Comparison of ENCODE assay signal across 21 cellular contexts in genomic region chr7:6624246-6624611, GRCh38. TPM values are rescaled to one million over a fixed set of nuclear protein-coding genes. Genes with fewer than 3 reads are reported as not detected.
DNase-seq lines count a peak whose midpoint lies in the region; ATAC-seq, FAIRE-seq and TF ChIP-seq lines count a peak whose summit lies in the region.
"Had no signal": no experiment of that assay in that cellular context is flagged by ENCODE, and none has a peak within 500 bp of the region (broad histone marks: within the 10 kb centered on the region; RNA-seq: fewer than 3 reads in every experiment).

No MANE protein-coding gene starts in this region.

- intact Hi-C loops in K562 (cut with micrococcal nuclease), result no loop called here

- no peak for FAIRE-seq in K562 (lab: Jason Lieb, UNC)
- peak; percentile 52 for FAIRE-seq in urothelium cell line (lab: Jason Lieb, UNC)
- FAIRE-seq: colon had no signal

- in situ Hi-C loops in K562 (cut with MboI) (no loop called here), G401 (cut with HindIII; ENCODE audit: low sequenced_read_pairs) (no loop called here)

- peaks cover 4% of the 10 kb centered on the region for H3K27me3 Mint-ChIP-seq in activated naive CD4-positive, alpha-beta T cell treated with anti-CD3 and anti-CD28 coated beads, Interleukin-2, amount 10 ng/mL, durations not matched to agents 7 days and 5 days

- TF ChIP-seq POLR2A in K562 (conservative IDR thresholded peaks at IDR 0.05), result no peak

- CTCF ChIA-PET in activated naive CD4-positive, alpha-beta T cell treated with anti-CD3 and anti-CD28 coated beads, Interleukin-2, amount 10 ng/mL, durations not matched to agents 7 days and 5 days (lab: Charles Lee), result no interaction called here
- CTCF ChIA-PET in K562 (lab: Yijun Ruan, JAX; ENCODE audit: low intra/inter-chr PET ratio), result no interaction called here

- H4K20me1 ChIP-seq in OCI-LY3 (ENCODE audit: insufficient read depth, low read length), result no peaks in the 10 kb centered on the region
- no peaks in the 10 kb centered on the region for H4K20me1 ChIP-seq in K562 (replicated peaks; ENCODE audit: control insufficient read depth, insufficient read depth, low read length)

- H3K9me3 Mint-ChIP-seq in activated naive CD4-positive, alpha-beta T cell treated with anti-CD3 and anti-CD28 coated beads, Interleukin-2, amount 10 ng/mL, durations not matched to agents 7 days and 5 days, result no peaks in the 10 kb centered on the region
- H3K9me3 Mint-ChIP-seq: activated T-helper 2 cell treated with anti-CD3 and anti-CD28 coated beads, Interferon-gamma antibody, Interleukin-2, Interleukin-4, amounts not matched to agents 10 μg/mL and 5 μg/mL and 100 μg/mL, durations not matched to agents 14 hours and 24 hours and 36 hours had no signal

- WGBS in K562 (ENCODE audit: insufficient coverage, low coverage, missing lambda C conversion rate), result 4% methylated on average over 2 of the region's 3 CpGs

- no peaks in the 10 kb centered on the region for H3K9me1 ChIP-seq in K562 (ENCODE audit: control insufficient read depth, insufficient read depth, low read length)

- peaks cover 26% of the 10 kb centered on the region for H3K4me1 ChIP-seq in OCI-LY3 (ENCODE audit: low read length)
- peaks cover 0 to 17% of the 10 kb centered on the region in 2 experiments; a peak in 2 of 5 replicates for H3K4me1 ChIP-seq in K562 (replicated peaks in 1 of 2; ENCODE audit: control insufficient read depth in 2 of 2, insufficient read depth in 2 of 2, low read length in 2 of 2)
- H3K4me1 ChIP-seq: vagina had no signal

- POLR2A ChIA-PET in K562 (lab: Yijun Ruan, JAX), result no interaction called here

- peak overlapping the region; percentile 49 for H3K4me3 Mint-ChIP-seq in activated naive CD4-positive, alpha-beta T cell treated with anti-CD3 and anti-CD28 coated beads, Interleukin-2, amount 10 ng/mL, durations not matched to agents 7 days and 5 days

- peaks cover 51% of the 10 kb centered on the region for H3K4me1 Mint-ChIP-seq in activated naive CD4-positive, alpha-beta T cell treated with anti-CD3 and anti-CD28 coated beads, Interleukin-2, amount 10 ng/mL, durations not matched to agents 7 days and 5 days

- TF ChIP-seq RAD21 in K562 (CRISPR knock-in tag; conservative IDR thresholded peaks at IDR 0.05 in 1 of 2, IDR thresholded peaks at IDR 0.05 in 1 of 2), result no peak

- H2AFZ ChIP-seq in OCI-LY3 (ENCODE audit: low read depth, low read length), result peak overlapping the region; percentile 79; the same call in 1 of the 2 replicates
- H2AFZ ChIP-seq in K562 (ENCODE audit: low read depth, low read length), result peak overlapping the region; percentile 23; the same call in 1 of the 2 replicates

- no peaks in the 10 kb centered on the region for H3K79me2 ChIP-seq in OCI-LY3 (ENCODE audit: low read length)
- H3K79me2 ChIP-seq in K562 (ENCODE audit: control insufficient read depth, insufficient read depth, low read length), result no peaks in the 10 kb centered on the region

- no peak for DNase-seq in activated naive CD4-positive, alpha-beta T cell treated with anti-CD3 and anti-CD28 coated beads, Interleukin-2, amount 10 ng/mL, durations not matched to agents 7 days and 5 days
- no peak for DNase-seq in activated naive CD4-positive, alpha-beta T cell treated with anti-CD3 and anti-CD28 coated beads, Interleukin-2, amount 50 U/mL, for 16 hours
- no peak for DNase-seq in K562 (ENCODE audit: extremely low read depth in 1 of 4, low spot score in 3 of 4)
- DNase-seq in urothelium cell line (ENCODE audit: low spot score), result no peak
- DNase-seq in G401 (ENCODE audit: low spot score), result no peak
- DNase-seq in NCI-H69 (lab: John Stamatoyannopoulos, UW), result no peak
- DNase-seq in NCI-H1930 (lab: John Stamatoyannopoulos, UW), result no peak
- DNase-seq: GDM1; hypothalamus; kidney glomerular epithelial cell; NCI-H2081 treated with DMSO at 0.1 percent for 48 hours; NCI-H510A treated with DMSO at 0.1 percent for 48 hours; retina; SHP77; stimulated activated naive CD4-positive, alpha-beta T cell treated with Interleukin-2 at 50 U/mL for 16 hours; T-helper 9 cell had no signal

- H3K36me3 ChIP-seq in OCI-LY3 (replicated peaks; ENCODE audit: low read depth, low read length) (no peaks in the 10 kb centered on the region), K562 (ENCODE audit: control insufficient read depth, insufficient read depth, low read length) (no peaks in the 10 kb centered on the region)
- H3K36me3 ChIP-seq: neutrophil had no signal

- H3K4me2 ChIP-seq in OCI-LY3 (ENCODE audit: low read length) (no peak overlapping the region), K562 (ENCODE audit: insufficient read depth, low read length) (no peak overlapping the region)

- no peak for ATAC-seq in K562

- no TSS peak for BruUV-seq in K562 (replicated peaks; lab: Mats Ljungman, UMichigan)

- H3K27ac Mint-ChIP-seq in activated naive CD4-positive, alpha-beta T cell treated with anti-CD3 and anti-CD28 coated beads, Interleukin-2, amount 10 ng/mL, durations not matched to agents 7 days and 5 days, result peak overlapping the region; percentile 85
- H3K27ac Mint-ChIP-seq: activated T-helper 2 cell treated with anti-CD3 and anti-CD28 coated beads, Interferon-gamma antibody, Interleukin-2, Interleukin-4, amounts not matched to agents 10 μg/mL and 5 μg/mL and 100 μg/mL, durations not matched to agents 14 hours and 24 hours and 36 hours had no signal

- TF ChIP-seq CTCF in OCI-LY3 (IDR thresholded peaks at IDR 0.05; ENCODE audit: low read depth, low read length) (no peak), K562 (IDR thresholded peaks at IDR 0.05 in 2 of 3, conservative IDR thresholded peaks at IDR 0.05 in 1 of 3; ENCODE audit: insufficient read depth in 2 of 3, low read depth in 1 of 3, low read length in 3 of 3) (no peak)

- no peak for TF ChIP-seq EP300 in K562 (IDR thresholded peaks at IDR 0.05; ENCODE audit: low read length)

- H3K36me3 Mint-ChIP-seq in activated naive CD4-positive, alpha-beta T cell treated with anti-CD3 and anti-CD28 coated beads, Interleukin-2, amount 10 ng/mL, durations not matched to agents 7 days and 5 days, result peaks cover 6% of the 10 kb centered on the region

- H3K27me3 ChIP-seq in OCI-LY3 (ENCODE audit: low read depth, low read length) (no peaks in the 10 kb centered on the region), K562 (ENCODE audit: control insufficient read depth in 2 of 2, insufficient read depth in 2 of 2, low read length in 2 of 2) (peaks cover 26 to 53% of the 10 kb centered on the region in 2 experiments; a peak in 4 of 5 replicates)
- H3K27me3 ChIP-seq: neutrophil, vagina had no signal

- H3K27ac ChIP-seq in OCI-LY3 (ENCODE audit: low read length), result no peak overlapping the region
- H3K27ac ChIP-seq in K562 (ENCODE audit: extremely low read depth, low read depth, low read length), result no peak overlapping the region
- H3K27ac ChIP-seq: neutrophil, vagina had no signal

- H3K9ac ChIP-seq in OCI-LY3 (ENCODE audit: low read length) (no peak overlapping the region), K562 (ENCODE audit: insufficient read depth in 1 of 2, low read depth in 2 of 2, low read length in 2 of 2) (no peak overlapping the region)

- H3K4me3 ChIP-seq in OCI-LY3 (ENCODE audit: low read length) (no peak overlapping the region), K562 (no peak overlapping the region)
- H3K4me3 ChIP-seq: vagina had no signal

- H3K9me3 ChIP-seq in OCI-LY3 (ENCODE audit: insufficient read depth, low read length) (no peaks in the 10 kb centered on the region), K562 (replicated peaks; ENCODE audit: control insufficient read depth, insufficient read depth, low read depth, low read length) (no peaks in the 10 kb centered on the region; the same call in 1 of the 2 replicates)
- H3K9me3 ChIP-seq: neutrophil, vagina had no signal

RNA-seq across cellular contexts. Expression of gene ZNF853, which starts 8.8 kb away (rescaled TPM):
- total RNA-seq in K562 (2011; cell fraction: chromatin; rRNA removed; ENCODE audit: low replicate concordance), result not detected in 2 replicates
- total RNA-seq in K562 (2011; cell fraction: nucleolus; rRNA removed), result 0.17 TPM in 1 of 2 replicates, not detected in the other
- not detected in 2 replicates for total RNA-seq in K562 (2011; cell fraction: nucleoplasm; rRNA removed)
- total RNA-seq in K562 (2014; rRNA removed) (0.04 TPM in 1 of 2 replicates, not detected in the other), K562 (2014; rRNA removed; fragmentation: Illumina TruSeq; extraction: Trizol) (not detected in 2 replicates), K562 (2015; rRNA removed; fragmentation: Illumina TruSeq; extraction: Trizol) (not detected in 2 replicates), K562 (2021) (not detected in 2 replicates)
- polyA plus RNA-seq in K562 (2011; rRNA removed) (0.05 TPM in 1 of 2 replicates, not detected in the other), K562 (2014; fragmentation: Illumina TruSeq; extraction: Trizol) (0.03 TPM in 1 of 2 replicates, not detected in the other), K562 (2014; fragmentation: Nextera tagmentation; extraction: Ambion mirVana) (not detected), K562 (2014; rRNA removed) (not detected in 2 replicates)
- 0.01 and 0.03 TPM in 2 replicates for polyA plus RNA-seq in K562 (2011; cell fraction: cytosol; rRNA removed)
- 0.04 TPM in 1 of 2 replicates, not detected in the other for polyA plus RNA-seq in K562 (2011; cell fraction: nucleus; rRNA removed)
- 0.06 TPM in 1 of 2 replicates, not detected in the other for polyA plus RNA-seq in K562 (2012)
- polyA minus RNA-seq in K562 (2011; rRNA and poly(A)+ RNA removed), result 0.32 TPM in 1 of 2 replicates, not detected in the other
- polyA minus RNA-seq in K562 (2011; cell fraction: cytosol; rRNA and poly(A)+ RNA removed), result not detected in 2 replicates
- polyA minus RNA-seq in K562 (2011; cell fraction: nucleus; rRNA and poly(A)+ RNA removed), result not detected in 2 replicates
- total RNA-seq in G401 (2014; rRNA removed; shearing (Covaris generic)), result 12.1 and 16.6 TPM in 2 replicates

RNA-seq across cellular contexts. Expression of gene ZNF316, which starts 12.9 kb away (rescaled TPM):
- total RNA-seq in K562 (2011; cell fraction: chromatin; rRNA removed; ENCODE audit: low replicate concordance), result 41.8 and 68.9 TPM in 2 replicates
- total RNA-seq in K562 (2011; cell fraction: nucleolus; rRNA removed), result 30.9 and 36.6 TPM in 2 replicates
- 33.3 and 35.6 TPM in 2 replicates for total RNA-seq in K562 (2011; cell fraction: nucleoplasm; rRNA removed)
- 18.6 and 20.5 TPM in 2 replicates for total RNA-seq in K562 (2014; rRNA removed)
- 9.2 and 10.4 TPM in 2 replicates for total RNA-seq in K562 (2014; rRNA removed; fragmentation: Illumina TruSeq; extraction: Trizol)
- total RNA-seq in K562 (2015; rRNA removed; fragmentation: Illumina TruSeq; extraction: Trizol), result 7.3 and 7.8 TPM in 2 replicates
- 25.2 and 34.0 TPM in 2 replicates for total RNA-seq in K562 (2021)
- polyA plus RNA-seq in K562 (2011; rRNA removed), result 8.6 and 9.7 TPM in 2 replicates
- polyA plus RNA-seq in K562 (2011; cell fraction: cytosol; rRNA removed), result 5.9 and 13.5 TPM in 2 replicates
- polyA plus RNA-seq in K562 (2011; cell fraction: nucleus; rRNA removed), result 38.1 and 50.4 TPM in 2 replicates
- polyA plus RNA-seq in K562 (2012), result 17.3 and 23.1 TPM in 2 replicates
- polyA plus RNA-seq in K562 (2014; fragmentation: Illumina TruSeq; extraction: Trizol), result 7.0 and 9.8 TPM in 2 replicates
- under 1 TPM; 0.10 to 0.14 TPM for polyA plus RNA-seq in K562 (2014; fragmentation: Nextera tagmentation; extraction: Ambion mirVana)
- polyA plus RNA-seq in K562 (2014; rRNA removed), result 15.5 and 16.3 TPM in 2 replicates
- 7.3 and 7.4 TPM in 2 replicates for polyA minus RNA-seq in K562 (2011; rRNA and poly(A)+ RNA removed)
- polyA minus RNA-seq in K562 (2011; cell fraction: cytosol; rRNA and poly(A)+ RNA removed), result 8.6 and 8.7 TPM in 2 replicates
- 9.0 and 12.6 TPM in 2 replicates for polyA minus RNA-seq in K562 (2011; cell fraction: nucleus; rRNA and poly(A)+ RNA removed)
- 15.3 and 20.2 TPM in 2 replicates for total RNA-seq in G401 (2014; rRNA removed; shearing (Covaris generic))

RNA-seq across cellular contexts. Expression of gene INTS15, which starts 34.4 kb away (rescaled TPM):
- total RNA-seq in K562 (2011; cell fraction: chromatin; rRNA removed; ENCODE audit: low replicate concordance), result 27.7 and 71.3 TPM in 2 replicates
- total RNA-seq in K562 (2011; cell fraction: nucleolus; rRNA removed), result 41.2 and 44.5 TPM in 2 replicates
- 27.3 and 28.3 TPM in 2 replicates for total RNA-seq in K562 (2011; cell fraction: nucleoplasm; rRNA removed)
- total RNA-seq in K562 (2014; rRNA removed) (12.6 and 21.2 TPM in 2 replicates), K562 (2014; rRNA removed; fragmentation: Illumina TruSeq; extraction: Trizol) (8.3 and 8.4 TPM in 2 replicates), K562 (2015; rRNA removed; fragmentation: Illumina TruSeq; extraction: Trizol) (10.3 and 10.9 TPM in 2 replicates), K562 (2021) (23.5 and 24.6 TPM in 2 replicates)
- polyA plus RNA-seq in K562 (2011; rRNA removed) (11.6 and 17.2 TPM in 2 replicates), K562 (2014; fragmentation: Illumina TruSeq; extraction: Trizol) (26.4 and 28.9 TPM in 2 replicates), K562 (2014; fragmentation: Nextera tagmentation; extraction: Ambion mirVana) (under 1 TPM; 0.52 to 0.57 TPM), K562 (2014; rRNA removed) (16.8 and 17.9 TPM in 2 replicates)
- 17.0 and 23.4 TPM in 2 replicates for polyA plus RNA-seq in K562 (2011; cell fraction: cytosol; rRNA removed)
- 20.9 and 27.8 TPM in 2 replicates for polyA plus RNA-seq in K562 (2011; cell fraction: nucleus; rRNA removed)
- polyA plus RNA-seq in K562 (2012), result 21.6 and 35.8 TPM in 2 replicates
- 7.0 and 7.2 TPM in 2 replicates for polyA minus RNA-seq in K562 (2011; rRNA and poly(A)+ RNA removed)
- polyA minus RNA-seq in K562 (2011; cell fraction: cytosol; rRNA and poly(A)+ RNA removed), result 8.8 and 11.4 TPM in 2 replicates
- 8.8 and 8.9 TPM in 2 replicates for polyA minus RNA-seq in K562 (2011; cell fraction: nucleus; rRNA and poly(A)+ RNA removed)
- total RNA-seq in G401 (2014; rRNA removed; shearing (Covaris generic)), result 24.5 and 33.1 TPM in 2 replicates

RNA-seq across cellular contexts. Expression of gene ZDHHC4, which starts 47.0 kb away (rescaled TPM):
- total RNA-seq in K562 (2011; cell fraction: chromatin; rRNA removed; ENCODE audit: low replicate concordance), result 108 and 190 TPM in 2 replicates
- total RNA-seq in K562 (2011; cell fraction: nucleolus; rRNA removed), result 140 and 154 TPM in 2 replicates
- 158 and 180 TPM in 2 replicates for total RNA-seq in K562 (2011; cell fraction: nucleoplasm; rRNA removed)
- total RNA-seq in K562 (2014; rRNA removed) (33.4 and 44.9 TPM in 2 replicates), K562 (2014; rRNA removed; fragmentation: Illumina TruSeq; extraction: Trizol) (58.3 and 59.1 TPM in 2 replicates), K562 (2015; rRNA removed; fragmentation: Illumina TruSeq; extraction: Trizol) (53.5 and 53.8 TPM in 2 replicates), K562 (2021) (54.1 and 58.7 TPM in 2 replicates)
- polyA plus RNA-seq in K562 (2011; rRNA removed) (106 and 124 TPM in 2 replicates), K562 (2014; fragmentation: Illumina TruSeq; extraction: Trizol) (64.3 and 71.1 TPM in 2 replicates), K562 (2014; fragmentation: Nextera tagmentation; extraction: Ambion mirVana) (10 to 100 TPM; 58.9 to 77.0 TPM), K562 (2014; rRNA removed) (52.5 and 60.4 TPM in 2 replicates)
- 175 and 252 TPM in 2 replicates for polyA plus RNA-seq in K562 (2011; cell fraction: cytosol; rRNA removed)
- 125 and 165 TPM in 2 replicates for polyA plus RNA-seq in K562 (2011; cell fraction: nucleus; rRNA removed)
- 55.6 and 112 TPM in 2 replicates for polyA plus RNA-seq in K562 (2012)
- 185 and 193 TPM in 2 replicates for polyA minus RNA-seq in K562 (2011; rRNA and poly(A)+ RNA removed)
- polyA minus RNA-seq in K562 (2011; cell fraction: cytosol; rRNA and poly(A)+ RNA removed), result 41.9 and 55.5 TPM in 2 replicates
- 36.5 and 65.0 TPM in 2 replicates for polyA minus RNA-seq in K562 (2011; cell fraction: nucleus; rRNA and poly(A)+ RNA removed)
- 65.5 and 66.3 TPM in 2 replicates for total RNA-seq in G401 (2014; rRNA removed; shearing (Covaris generic))

Comparison
In these comparisons a context has a peak if more than half of its experiments do, and no peak if none do; other contexts are left out.
1. RNA of gene ZNF853, which starts 8.8 kb away (total RNA-seq): 12.1 to 16.6 TPM in G401; 0.04 to 0.17 TPM in K562; every median in the first group is over 10 times any median in the second.